ENCODE assay signal across 14 cellular contexts in the genomic region with DNA sequence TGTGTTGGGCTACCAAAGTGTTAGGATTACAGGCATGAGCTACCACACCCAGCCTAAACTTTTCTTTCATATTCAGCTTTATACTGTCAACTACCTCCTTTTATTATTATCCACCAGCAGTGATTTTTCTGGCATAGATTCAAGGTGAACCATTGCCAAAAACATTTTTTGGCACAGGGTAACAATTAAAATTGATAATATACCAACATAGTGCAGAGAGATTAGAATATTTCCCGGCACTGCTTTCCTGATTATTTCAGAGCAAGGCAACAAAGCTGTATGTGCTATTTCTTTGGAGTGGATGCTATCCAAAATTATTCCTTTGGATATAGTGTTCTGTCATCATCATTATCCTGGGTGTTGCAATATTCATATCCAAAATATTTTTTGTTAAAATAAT.
A peak's percentile ranks its signal among the peaks of the same experiment; 100 is the strongest.
DNase-seq lines count a peak whose midpoint lies in the region; ATAC-seq and TF ChIP-seq lines count a peak whose summit lies in the region.
"Had no signal": no experiment of that assay in that cellular context is flagged by ENCODE, and none has a peak within 500 bp of the region (broad histone marks: within the 10 kb centered on the region; RNA-seq: fewer than 3 reads in every experiment).

No MANE protein-coding gene starts in this region.

- no peaks in the 10 kb centered on the region for H3K9me3 Mint-ChIP-seq in nephron progenitor cell
- peaks cover 15% of the 10 kb centered on the region for H3K9me3 Mint-ChIP-seq in activated T-helper 1 cell treated with anti-CD3 and anti-CD28 coated beads, Interleukin-12 subunit alpha, Interleukin-12 subunit beta, Interleukin-2, Interleukin-4 antibody, amounts not matched to agents 30 ng/mL and 10 ng/mL and 1 ng/mL, durations not matched to agents 14 hours and 24 hours and 36 hours

- TF ChIP-seq CTCF in nephron progenitor cell (IDR thresholded peaks at IDR 0.05) = no peak

- DNase-seq in NCI-H1105 treated with DMSO at 0.1 percent for 48 hours (lab: John Stamatoyannopoulos, UW) (peak; percentile 21), NCI-H1105 (lab: John Stamatoyannopoulos, UW) (no peak), GM03348 (ENCODE audit: low spot score) (peak; percentile 11), NCI-H1092 treated with DMSO at 0.1 percent for 48 hours (lab: John Stamatoyannopoulos, UW) (peak; percentile 20), nephron progenitor cell (no peak)
- DNase-seq in stimulated activated CD4-positive, alpha-beta T cell treated with anti-CD3 and anti-CD28 coated beads, Interleukin-12 subunit alpha, Interleukin-12 subunit beta, amount 100 ng/mL, for 4 hours = no peak
- DNase-seq in activated T-helper 1 cell treated with anti-CD3 and anti-CD28 coated beads, Interleukin-12 subunit alpha, Interleukin-12 subunit beta, Interleukin-2, Interleukin-4 antibody, amounts not matched to agents 30 ng/mL and 10 ng/mL and 1 ng/mL, durations not matched to agents 14 hours and 24 hours and 36 hours (ENCODE audit: low spot score) = no peak
- DNase-seq: CD4-positive, alpha-beta T cell; NCI-H1048; NCI-H1694 treated with DMSO at 0.1 percent for 48 hours; NCI-H226; NCI-H524; Peyer's patch had no signal

- H3K27me3 Mint-ChIP-seq in nephron progenitor cell (ENCODE audit: low read depth, poor library complexity) = no peaks in the 10 kb centered on the region
- H3K27me3 Mint-ChIP-seq in activated T-helper 1 cell treated with anti-CD3 and anti-CD28 coated beads, Interleukin-12 subunit alpha, Interleukin-12 subunit beta, Interleukin-2, Interleukin-4 antibody, amounts not matched to agents 30 ng/mL and 10 ng/mL and 1 ng/mL, durations not matched to agents 14 hours and 24 hours and 36 hours (ENCODE audit: insufficient read depth) = no peaks in the 10 kb centered on the region
- H3K27me3 Mint-ChIP-seq: CD4-positive, alpha-beta T cell had no signal

- peak overlapping the region; percentile 82 for H3K27ac Mint-ChIP-seq in nephron progenitor cell
- no peak overlapping the region for H3K27ac Mint-ChIP-seq in activated T-helper 1 cell treated with anti-CD3 and anti-CD28 coated beads, Interleukin-12 subunit alpha, Interleukin-12 subunit beta, Interleukin-2, Interleukin-4 antibody, amounts not matched to agents 30 ng/mL and 10 ng/mL and 1 ng/mL, durations not matched to agents 14 hours and 24 hours and 36 hours
- H3K27ac Mint-ChIP-seq: CD4-positive, alpha-beta T cell had no signal

- no peaks in the 10 kb centered on the region for H3K36me3 Mint-ChIP-seq in nephron progenitor cell (ENCODE audit: low read depth)
- no peaks in the 10 kb centered on the region for H3K36me3 Mint-ChIP-seq in activated T-helper 1 cell treated with anti-CD3 and anti-CD28 coated beads, Interleukin-12 subunit alpha, Interleukin-12 subunit beta, Interleukin-2, Interleukin-4 antibody, amounts not matched to agents 30 ng/mL and 10 ng/mL and 1 ng/mL, durations not matched to agents 14 hours and 24 hours and 36 hours (ENCODE audit: low read depth)

- H3K4me3 Mint-ChIP-seq in nephron progenitor cell = no peak overlapping the region
- H3K4me3 Mint-ChIP-seq in activated T-helper 1 cell treated with anti-CD3 and anti-CD28 coated beads, Interleukin-12 subunit alpha, Interleukin-12 subunit beta, Interleukin-2, Interleukin-4 antibody, amounts not matched to agents 30 ng/mL and 10 ng/mL and 1 ng/mL, durations not matched to agents 14 hours and 24 hours and 36 hours = no peak overlapping the region
- H3K4me3 Mint-ChIP-seq: CD4-positive, alpha-beta T cell had no signal

- ATAC-seq in GM21825 (IDR thresholded peaks at IDR 0.05; ENCODE audit: unreplicated experiment) = no peak

- intact Hi-C loops in activated T-helper 1 cell treated with anti-CD3 and anti-CD28 coated beads, Interleukin-12 subunit alpha, Interleukin-12 subunit beta, Interleukin-2, Interleukin-4 antibody, amounts not matched to agents 30 ng/mL and 10 ng/mL and 1 ng/mL, durations not matched to agents 14 hours and 24 hours and 36 hours (cut with micrococcal nuclease) = no loop called here

- peaks cover 5% of the 10 kb centered on the region for H3K4me1 Mint-ChIP-seq in nephron progenitor cell
- no peaks in the 10 kb centered on the region for H3K4me1 Mint-ChIP-seq in activated T-helper 1 cell treated with anti-CD3 and anti-CD28 coated beads, Interleukin-12 subunit alpha, Interleukin-12 subunit beta, Interleukin-2, Interleukin-4 antibody, amounts not matched to agents 30 ng/mL and 10 ng/mL and 1 ng/mL, durations not matched to agents 14 hours and 24 hours and 36 hours (ENCODE audit: low read depth)

Comparison
In these comparisons a context has a peak if more than half of its experiments do, and no peak if none do; other contexts are left out.
1. DNase-seq: peak in NCI-H1105 treated with DMSO at 0.1 percent for 48 hours (single experiment), GM03348 (single experiment) and NCI-H1092 treated with DMSO at 0.1 percent for 48 hours (single experiment); none in NCI-H1105 (single experiment), nephron progenitor cell (single experiment), stimulated activated CD4-positive, alpha-beta T cell treated with anti-CD3 and anti-CD28 coated beads, Interleukin-12 subunit alpha, Interleukin-12 subunit beta, amount 100 ng/mL, for 4 hours (single experiment) and activated T-helper 1 cell treated with anti-CD3 and anti-CD28 coated beads, Interleukin-12 subunit alpha, Interleukin-12 subunit beta, Interleukin-2, Interleukin-4 antibody, amounts not matched to agents 30 ng/mL and 10 ng/mL and 1 ng/mL, durations not matched to agents 14 hours and 24 hours and 36 hours (single experiment).